In the genomic region with DNA sequence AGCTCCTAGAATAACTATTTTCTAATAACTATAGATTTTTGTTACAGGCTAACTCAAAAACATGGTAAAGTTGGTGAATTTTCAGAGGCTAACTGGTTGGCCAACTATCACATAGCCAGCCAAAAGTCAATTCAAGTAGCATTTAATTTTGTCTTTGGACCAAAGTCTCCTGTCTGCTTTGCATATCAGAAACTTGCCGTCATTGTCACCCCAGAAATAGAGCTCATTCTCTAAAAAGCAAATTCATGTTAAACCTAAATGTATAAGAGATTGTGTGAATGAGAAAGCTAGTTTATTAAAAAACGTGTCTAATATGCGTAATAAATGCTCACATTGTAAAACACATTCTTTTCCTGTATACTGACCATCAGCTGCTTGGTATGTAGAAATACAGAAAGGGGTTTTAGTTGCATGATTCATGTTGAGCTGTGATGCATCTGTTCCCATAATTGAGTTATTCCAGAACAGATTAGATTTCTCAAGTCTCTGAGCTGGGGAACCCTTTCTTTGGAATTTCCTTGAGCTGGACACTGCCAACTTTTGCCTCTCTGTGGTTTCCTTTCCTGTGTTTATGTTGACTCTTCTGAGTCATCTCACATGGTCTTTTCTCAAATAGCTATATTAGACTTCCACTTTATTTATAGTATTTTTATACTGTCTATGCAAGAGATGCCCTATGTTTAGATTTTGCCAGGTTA, we compare ENCODE assay signal across 8 cellular contexts. TPM values are rescaled to one million over a fixed set of nuclear protein-coding genes. Genes with fewer than 3 reads are reported as not detected.
DNase-seq lines count a peak whose midpoint lies in the region; ATAC-seq, FAIRE-seq and TF ChIP-seq lines count a peak whose summit lies in the region.

No MANE protein-coding gene starts in this region.

- peaks cover 23% of the 10 kb centered on the region for H3K36me3 Mint-ChIP-seq in T-cell
- H3K36me3 Mint-ChIP-seq in activated CD8-positive, alpha-beta memory T cell treated with anti-CD3 and anti-CD28 coated beads, Interleukin-2, amount 10 ng/mL, durations not matched to agents 7 days and 5 days = peaks cover 12% of the 10 kb centered on the region

- H4K20me1 ChIP-seq in K562 (replicated peaks; ENCODE audit: control insufficient read depth, insufficient read depth, low read length) = no peaks in the 10 kb centered on the region

- H4K8ac ChIP-seq in mesenchymal stem cell (ENCODE audit: low read length) = no peak overlapping the region

- no peak overlapping the region for H3K27ac ChIP-seq in K562 (ENCODE audit: extremely low read depth, low read depth, low read length)
- peak overlapping the region; percentile 93 for H3K27ac ChIP-seq in mesenchymal stem cell (ENCODE audit: low read length, poor library complexity, severe bottlenecking)

- H3K4ac ChIP-seq in mesenchymal stem cell (ENCODE audit: low read depth in 1 of 2, low read length in 2 of 2) = peak overlapping the region in 1 of 2 experiments; percentile 49

- no peak overlapping the region for H3K4me2 ChIP-seq in K562 (ENCODE audit: insufficient read depth, low read length)
- H3K4me2 ChIP-seq in mesenchymal stem cell (ENCODE audit: low read length, poor library complexity, severe bottlenecking) = no peak overlapping the region

- CTCF ChIA-PET in K562 (lab: Yijun Ruan, JAX; ENCODE audit: low intra/inter-chr PET ratio) (no interaction called here), T-cell (lab: Charles Lee) (interaction anchor here in 1 of 2 donors (1.3 kb wide), 1 partner anchor 19 kb away, joined by 4 read pairs; no protein-coding TSS in a partner anchor)
- CTCF ChIA-PET in activated CD8-positive, alpha-beta memory T cell treated with anti-CD3 and anti-CD28 coated beads, Interleukin-2, amount 10 ng/mL, durations not matched to agents 7 days and 5 days (lab: Charles Lee) = no interaction called here

- H2BK12ac ChIP-seq in mesenchymal stem cell (ENCODE audit: low read length in 2 of 2) = no peak overlapping the region

- H3K9ac ChIP-seq in K562 (ENCODE audit: insufficient read depth in 1 of 2, low read depth in 2 of 2, low read length in 2 of 2) = no peak overlapping the region
- peak overlapping the region; percentile 83 for H3K9ac ChIP-seq in mesenchymal stem cell (ENCODE audit: low read length)

- H3K9me3 ChIP-seq in K562 (replicated peaks; ENCODE audit: control insufficient read depth, insufficient read depth, low read depth, low read length) (peaks cover 3% of the 10 kb centered on the region; the same call in 1 of the 2 replicates), mesenchymal stem cell (ENCODE audit: control insufficient read depth, low read length) (no peaks in the 10 kb centered on the region)

- H3K9me3 Mint-ChIP-seq in T-cell = peaks cover 0 to 3% (median 0%) of the 10 kb centered on the region in 3 donors
- H3K9me3 Mint-ChIP-seq in activated CD8-positive, alpha-beta memory T cell treated with anti-CD3 and anti-CD28 coated beads, Interleukin-2, amount 10 ng/mL, durations not matched to agents 7 days and 5 days (ENCODE audit: low read depth) = no peaks in the 10 kb centered on the region

- intact Hi-C loops in K562 (cut with micrococcal nuclease) = no loop called here

- H3K27ac Mint-ChIP-seq in T-cell = no peak overlapping the region
- H3K27ac Mint-ChIP-seq in activated CD8-positive, alpha-beta memory T cell treated with anti-CD3 and anti-CD28 coated beads, Interleukin-2, amount 10 ng/mL, durations not matched to agents 7 days and 5 days = no peak overlapping the region

- no TSS peak for BruUV-seq in K562 (replicated peaks; lab: Mats Ljungman, UMichigan)

- peaks cover 27 to 50% (median 40%) of the 10 kb centered on the region in 3 donors for H3K4me1 Mint-ChIP-seq in T-cell
- H3K4me1 Mint-ChIP-seq in activated CD8-positive, alpha-beta memory T cell treated with anti-CD3 and anti-CD28 coated beads, Interleukin-2, amount 10 ng/mL, durations not matched to agents 7 days and 5 days = peaks cover 24% of the 10 kb centered on the region

- WGBS in K562 (ENCODE audit: insufficient coverage, low coverage, missing lambda C conversion rate) = 57% methylated on average over 3 of the region's 3 CpGs
- no CpG with 5 or more reads among the region's 3 CpGs for WGBS in mesenchymal stem cell

- no peak overlapping the region for H4K91ac ChIP-seq in mesenchymal stem cell (ENCODE audit: low read length)

- H3K27me3 Mint-ChIP-seq in T-cell = no peaks in the 10 kb centered on the region
- no peaks in the 10 kb centered on the region for H3K27me3 Mint-ChIP-seq in activated CD8-positive, alpha-beta memory T cell treated with anti-CD3 and anti-CD28 coated beads, Interleukin-2, amount 10 ng/mL, durations not matched to agents 7 days and 5 days

- no peak overlapping the region for H3K4me3 Mint-ChIP-seq in T-cell
- H3K4me3 Mint-ChIP-seq in activated CD8-positive, alpha-beta memory T cell treated with anti-CD3 and anti-CD28 coated beads, Interleukin-2, amount 10 ng/mL, durations not matched to agents 7 days and 5 days = no peak overlapping the region

- H3K4me1 ChIP-seq in K562 (replicated peaks in 1 of 2; ENCODE audit: control insufficient read depth in 2 of 2, insufficient read depth in 2 of 2, low read length in 2 of 2) (peaks cover 0 to 13% of the 10 kb centered on the region in 2 experiments; a peak in 3 of 5 replicates), mesenchymal stem cell (ENCODE audit: control insufficient read depth, insufficient read depth, low read depth, low read length) (no peaks in the 10 kb centered on the region)

- POLR2A ChIA-PET in K562 (lab: Yijun Ruan, JAX) = no interaction called here
- POLR2A ChIA-PET in T-cell (lab: Charles Lee) = no interaction called here

- no peak for TF ChIP-seq EP300 in K562 (IDR thresholded peaks at IDR 0.05; ENCODE audit: low read length)

- DNase-seq in Caki2 (ENCODE audit: low read depth) = peak; percentile 82
- peak in 1 of 4 experiments; percentile 15 for DNase-seq in K562 (ENCODE audit: extremely low read depth in 1 of 4, low spot score in 3 of 4)
- DNase-seq in mesenchymal stem cell = peak; percentile 100
- no peak for DNase-seq in stimulated activated CD4-positive, alpha-beta T cell treated with anti-CD3 and anti-CD28 coated beads, Interleukin-4, amount 100 ng/mL, for 1 hour
- no peak for DNase-seq in T-cell
- DNase-seq in NCI-H1436 (lab: John Stamatoyannopoulos, UW) = no peak
- DNase-seq in activated CD8-positive, alpha-beta memory T cell treated with anti-CD3 and anti-CD28 coated beads, Interleukin-2, amount 10 ng/mL, durations not matched to agents 7 days and 5 days = no peak

- H3K79me2 ChIP-seq in K562 (ENCODE audit: control insufficient read depth, insufficient read depth, low read length) = peaks cover 97% of the 10 kb centered on the region

- H3K36me3 ChIP-seq in K562 (ENCODE audit: control insufficient read depth, insufficient read depth, low read length) (peaks cover 10% of the 10 kb centered on the region; the same call in 1 of the 3 replicates), mesenchymal stem cell (ENCODE audit: control insufficient read depth in 1 of 2, insufficient read depth in 2 of 2, low read depth in 1 of 2, low read length in 2 of 2) (no peaks in the 10 kb centered on the region)

- no peak for FAIRE-seq in K562 (lab: Jason Lieb, UNC)

- H2BK15ac ChIP-seq in mesenchymal stem cell (ENCODE audit: low read depth, poor library complexity, severe bottlenecking) = no peak overlapping the region

- H3K27me3 ChIP-seq in K562 (ENCODE audit: control insufficient read depth in 2 of 2, insufficient read depth in 2 of 2, low read length in 2 of 2) (no peaks in the 10 kb centered on the region), mesenchymal stem cell (ENCODE audit: control insufficient read depth in 1 of 2, insufficient read depth in 1 of 2, low read length in 2 of 2) (no peaks in the 10 kb centered on the region)

- H2AFZ ChIP-seq in K562 (ENCODE audit: low read depth, low read length) = no peak overlapping the region
- H2AFZ ChIP-seq in mesenchymal stem cell (ENCODE audit: low read depth, low read length) = no peak overlapping the region

- no peak overlapping the region for H3K18ac ChIP-seq in mesenchymal stem cell (ENCODE audit: low read depth in 1 of 2, low read length in 2 of 2)

- no peak overlapping the region for H2AK5ac ChIP-seq in mesenchymal stem cell (ENCODE audit: low read length, severe bottlenecking)

- no peaks in the 10 kb centered on the region for H3K9me1 ChIP-seq in K562 (ENCODE audit: control insufficient read depth, insufficient read depth, low read length)

- in situ Hi-C loops in Caki2 (cut with HindIII; ENCODE audit: low pct_unique_long_range_greater_than_20kb, low sequenced_read_pairs) (no loop called here), K562 (cut with MboI) (no loop called here)

- H3K23ac ChIP-seq in mesenchymal stem cell (ENCODE audit: low read length in 2 of 2) = no peak overlapping the region

- H3K4me3 ChIP-seq in K562 (no peak overlapping the region), mesenchymal stem cell (ENCODE audit: insufficient read depth in 1 of 2, low read depth in 1 of 2, low read length in 2 of 2) (peak overlapping the region in 1 of 2 experiments; percentile 54)

- TF ChIP-seq CTCF in K562 (IDR thresholded peaks at IDR 0.05 in 2 of 3, conservative IDR thresholded peaks at IDR 0.05 in 1 of 3; ENCODE audit: insufficient read depth in 2 of 3, low read depth in 1 of 3, low read length in 3 of 3) = no peak

- no peak for TF ChIP-seq RAD21 in K562 (CRISPR knock-in tag; conservative IDR thresholded peaks at IDR 0.05 in 1 of 2, IDR thresholded peaks at IDR 0.05 in 1 of 2)

- no peak overlapping the region for H3K14ac ChIP-seq in mesenchymal stem cell (ENCODE audit: low read length in 2 of 2)

- H2BK5ac ChIP-seq in mesenchymal stem cell (ENCODE audit: low read depth, low read length, poor library complexity, severe bottlenecking) = no peak overlapping the region

- no peak overlapping the region for H2BK120ac ChIP-seq in mesenchymal stem cell (ENCODE audit: low read depth, low read length)

- H3K79me1 ChIP-seq in mesenchymal stem cell (replicated peaks; ENCODE audit: low read length, poor library complexity, severe bottlenecking) = peaks cover 2% of the 10 kb centered on the region

- TF ChIP-seq POLR2A in K562 (conservative IDR thresholded peaks at IDR 0.05) = no peak

- ATAC-seq in HG03095 (IDR thresholded peaks at IDR 0.05; ENCODE audit: unreplicated experiment) = peak; percentile 51
- ATAC-seq in K562 = peak; percentile 44
- no peak for ATAC-seq in T-cell (replicated peaks in 1 of 4)
- ATAC-seq in activated CD8-positive, alpha-beta memory T cell treated with anti-CD3 and anti-CD28 coated beads, Interleukin-2, amount 10 ng/mL, durations not matched to agents 7 days and 5 days = no peak

RNA-seq across cellular contexts. Expression of a gene that starts 7.3 kb away (rescaled TPM):
- 7.6 and 12.9 TPM in 2 replicates for total RNA-seq in Caki2 (2014; rRNA removed; shearing (Covaris generic); ENCODE audit: low replicate concordance)
- total RNA-seq in K562 (2011; cell fraction: chromatin; rRNA removed; ENCODE audit: low replicate concordance) = 3.8 and 20.1 TPM in 2 replicates
- 1.8 and 3.7 TPM in 2 replicates for total RNA-seq in K562 (2011; cell fraction: nucleolus; rRNA removed)
- 7.1 and 9.3 TPM in 2 replicates for total RNA-seq in K562 (2011; cell fraction: nucleoplasm; rRNA removed)
- 11.3 and 13.0 TPM in 2 replicates for total RNA-seq in K562 (2014; rRNA removed)
- total RNA-seq in K562 (2014; rRNA removed; fragmentation: Illumina TruSeq; extraction: Trizol) = 24.7 and 28.9 TPM in 2 replicates
- 25.4 and 30.0 TPM in 2 replicates for total RNA-seq in K562 (2015; rRNA removed; fragmentation: Illumina TruSeq; extraction: Trizol)
- total RNA-seq in K562 (2021) = 13.5 and 14.9 TPM in 2 replicates
- 7.4 and 10.8 TPM in 2 replicates for polyA plus RNA-seq in K562 (2011; rRNA removed)
- polyA plus RNA-seq in K562 (2011; cell fraction: cytosol; rRNA removed) = 1.5 and 2.4 TPM in 2 replicates
- 1.7 and 2.4 TPM in 2 replicates for polyA plus RNA-seq in K562 (2011; cell fraction: nucleus; rRNA removed)
- 7.1 and 11.7 TPM in 2 replicates for polyA plus RNA-seq in K562 (2012)
- 13.0 and 16.3 TPM in 2 replicates for polyA plus RNA-seq in K562 (2014; fragmentation: Illumina TruSeq; extraction: Trizol)
- 10 to 100 TPM; 16.1 to 17.0 TPM for polyA plus RNA-seq in K562 (2014; fragmentation: Nextera tagmentation; extraction: Ambion mirVana)
- 10.6 and 11.7 TPM in 2 replicates for polyA plus RNA-seq in K562 (2014; rRNA removed)
- 10.8 and 13.1 TPM in 2 replicates for polyA minus RNA-seq in K562 (2011; rRNA and poly(A)+ RNA removed)
- polyA minus RNA-seq in K562 (2011; cell fraction: cytosol; rRNA and poly(A)+ RNA removed) = 4.6 and 5.9 TPM in 2 replicates
- polyA minus RNA-seq in K562 (2011; cell fraction: nucleus; rRNA and poly(A)+ RNA removed) = 4.4 and 12.6 TPM in 2 replicates
- polyA plus RNA-seq in mesenchymal stem cell (2013, experiment 1 of 2) = 11.7 TPM
- 12.4 TPM for polyA plus RNA-seq in mesenchymal stem cell (2013, experiment 2 of 2)
- total RNA-seq in T-cell = 10 to 100 TPM in 3 of 5 donors, 1 to 10 TPM in 2; 7.6 to 12.0 (median 11.2) TPM
- 10 to 100 TPM in 1 of 2 experiments, 1 to 10 TPM in 1; 9.3 to 12.2 TPM for total RNA-seq in activated CD8-positive, alpha-beta memory T cell treated with anti-CD3 and anti-CD28 coated beads, Interleukin-2, amount 10 ng/mL, durations not matched to agents 7 days and 5 days

Comparison
In these comparisons a context has a peak if more than half of its experiments do, and no peak if none do; other contexts are left out.
1. DNase-seq: peak in Caki2 (single experiment) and mesenchymal stem cell (single experiment); none in stimulated activated CD4-positive, alpha-beta T cell treated with anti-CD3 and anti-CD28 coated beads, Interleukin-4, amount 100 ng/mL, for 1 hour (single experiment), T-cell (0 of 34), NCI-H1436 (single experiment) and activated CD8-positive, alpha-beta memory T cell treated with anti-CD3 and anti-CD28 coated beads, Interleukin-2, amount 10 ng/mL, durations not matched to agents 7 days and 5 days (single experiment).
2. ATAC-seq: peak in HG03095 (single experiment) and K562 (single experiment); none in T-cell (0 of 4) and activated CD8-positive, alpha-beta memory T cell treated with anti-CD3 and anti-CD28 coated beads, Interleukin-2, amount 10 ng/mL, durations not matched to agents 7 days and 5 days (single experiment).